Comparison of ENCODE assay signal across 1 cellular context in genomic region chr4:40003986-40004385, GRCh38.
TF ChIP-seq lines count a peak whose summit lies in the region.

No MANE protein-coding gene starts in this region.

TF ChIP-seq in IMR-90, 13 proteins besides CTCF, POLR2A, EP300 and RAD21:
- TF ChIP-seq NFE2L2 (IDR thresholded peaks at IDR 0.05; ENCODE audit: low read depth, low read length) (no peak), MAFK (IDR thresholded peaks at IDR 0.05; ENCODE audit: low read depth, low read length) (peak; percentile 79), CEBPB (IDR thresholded peaks at IDR 0.05; ENCODE audit: low read depth, low read length) (peak; percentile 55; the same call in 1 of the 2 replicates)
